11 cellular contexts compared by ENCODE assay signal in genomic region chr5:66960373-66961137, GRCh38.
DNase-seq lines count a peak whose midpoint lies in the region; ATAC-seq and TF ChIP-seq lines count a peak whose summit lies in the region.
"Had no signal": no experiment of that assay in that cellular context is flagged by ENCODE, and none has a peak within 500 bp of the region (broad histone marks: within the 10 kb centered on the region; RNA-seq: fewer than 3 reads in every experiment).

No MANE protein-coding gene starts in this region.

- peaks cover 3% of the 10 kb centered on the region for H3K27me3 Mint-ChIP-seq in activated CD4-positive, alpha-beta T cell treated with anti-CD3 and anti-CD28 coated beads for 36 hours
- H3K27me3 Mint-ChIP-seq: stimulated activated naive CD8-positive, alpha-beta T cell treated with anti-CD3 and anti-CD28 coated beads, Interleukin-15, amount 100 ng/mL, for 72 hours had no signal

- in situ Hi-C loops in brain microvascular endothelial cell (cut with HindIII; ENCODE audit: low pct_ligation_motif_present, low sequenced_read_pairs), result no loop called here

- no peak for ATAC-seq in GM18517 (IDR thresholded peaks at IDR 0.05; ENCODE audit: unreplicated experiment)
- ATAC-seq in activated CD4-positive, alpha-beta T cell treated with anti-CD3 and anti-CD28 coated beads for 36 hours, result no peak
- ATAC-seq: activated CD8-positive, alpha-beta T cell treated with anti-CD3 and anti-CD28 coated beads, Interleukin-2, amount 10 ng/mL, durations not matched to agents 7 days and 5 days; stimulated activated naive CD8-positive, alpha-beta T cell treated with anti-CD3 and anti-CD28 coated beads, Interleukin-15, amount 100 ng/mL, for 72 hours had no signal

- H3K27me3 ChIP-seq in brain microvascular endothelial cell (replicated peaks) (no peaks in the 10 kb centered on the region), mesenchymal stem cell (ENCODE audit: control insufficient read depth in 1 of 2, insufficient read depth in 1 of 2, low read length in 2 of 2) (no peaks in the 10 kb centered on the region), vagina (no peaks in the 10 kb centered on the region)

- no peaks in the 10 kb centered on the region for H3K4me1 Mint-ChIP-seq in activated CD4-positive, alpha-beta T cell treated with anti-CD3 and anti-CD28 coated beads for 36 hours
- H3K4me1 Mint-ChIP-seq: stimulated activated naive CD8-positive, alpha-beta T cell treated with anti-CD3 and anti-CD28 coated beads, Interleukin-15, amount 100 ng/mL, for 72 hours had no signal

- H2BK15ac ChIP-seq in mesenchymal stem cell (ENCODE audit: low read depth, poor library complexity, severe bottlenecking), result no peak overlapping the region

- H2AFZ ChIP-seq in mesenchymal stem cell (ENCODE audit: low read depth, low read length), result no peak overlapping the region

- POLR2A ChIA-PET in activated CD4-positive, alpha-beta T cell treated with anti-CD3 and anti-CD28 coated beads for 36 hours (lab: Charles Lee), result no interaction called here

- no peak overlapping the region for H2BK12ac ChIP-seq in mesenchymal stem cell (ENCODE audit: low read length in 2 of 2)

- H2BK5ac ChIP-seq in mesenchymal stem cell (ENCODE audit: low read depth, low read length, poor library complexity, severe bottlenecking), result no peak overlapping the region

- no peak overlapping the region for H3K18ac ChIP-seq in mesenchymal stem cell (ENCODE audit: low read depth in 1 of 2, low read length in 2 of 2)

- no peak overlapping the region for H4K8ac ChIP-seq in mesenchymal stem cell (ENCODE audit: low read length)

- H3K14ac ChIP-seq in mesenchymal stem cell (ENCODE audit: low read length in 2 of 2), result no peak overlapping the region

- DNase-seq in NCI-H1436 (lab: John Stamatoyannopoulos, UW) (peak; percentile 34), NCI-H1436 treated with DMSO at 0.1 percent for 48 hours (lab: John Stamatoyannopoulos, UW) (no peak), brain microvascular endothelial cell (peak; percentile 14), mesenchymal stem cell (peak; percentile 32), vagina (ENCODE audit: extremely low spot score in 2 of 2) (no peak), AML-193 (lab: John Stamatoyannopoulos, UW) (no peak)
- DNase-seq in activated CD4-positive, alpha-beta T cell treated with anti-CD3 and anti-CD28 coated beads for 36 hours, result no peak
- DNase-seq: activated CD8-positive, alpha-beta T cell treated with anti-CD3 and anti-CD28 coated beads, Interleukin-2, amount 10 ng/mL, durations not matched to agents 7 days and 5 days; effector memory CD4-positive, alpha-beta T cell; stimulated activated naive CD8-positive, alpha-beta T cell treated with anti-CD3 and anti-CD28 coated beads, Interleukin-15, amount 100 ng/mL, for 72 hours had no signal

- H3K79me1 ChIP-seq in mesenchymal stem cell (replicated peaks; ENCODE audit: low read length, poor library complexity, severe bottlenecking), result peaks cover 5% of the 10 kb centered on the region

- no peak overlapping the region for H3K27ac Mint-ChIP-seq in activated CD4-positive, alpha-beta T cell treated with anti-CD3 and anti-CD28 coated beads for 36 hours
- H3K27ac Mint-ChIP-seq: activated CD8-positive, alpha-beta T cell treated with anti-CD3 and anti-CD28 coated beads, Interleukin-2, amount 10 ng/mL, durations not matched to agents 7 days and 5 days; stimulated activated naive CD8-positive, alpha-beta T cell treated with anti-CD3 and anti-CD28 coated beads, Interleukin-15, amount 100 ng/mL, for 72 hours had no signal

- intact Hi-C loops in vagina (cut with DNase I), result no loop called here
- intact Hi-C loops in activated CD4-positive, alpha-beta T cell treated with anti-CD3 and anti-CD28 coated beads for 36 hours (cut with DNase I, micrococcal nuclease), result no loop called here

- TF ChIP-seq CTCF in brain microvascular endothelial cell (IDR thresholded peaks at IDR 0.05; ENCODE audit: low read depth, low read length, missing control alignments) (no peak), vagina (IDR thresholded peaks at IDR 0.05) (no peak)

- H3K4me3 ChIP-seq in brain microvascular endothelial cell (ENCODE audit: low read depth, low read length), result no peak overlapping the region
- H3K4me3 ChIP-seq in mesenchymal stem cell (ENCODE audit: insufficient read depth in 1 of 2, low read depth in 1 of 2, low read length in 2 of 2), result peak overlapping the region in 1 of 2 experiments; percentile 82
- peak overlapping the region in 1 of 2 donors; percentile 41 for H3K4me3 ChIP-seq in vagina

- no peaks in the 10 kb centered on the region for H3K36me3 Mint-ChIP-seq in activated CD4-positive, alpha-beta T cell treated with anti-CD3 and anti-CD28 coated beads for 36 hours (ENCODE audit: low read depth)

- H3K9ac ChIP-seq in mesenchymal stem cell (ENCODE audit: low read length), result peak overlapping the region; percentile 84

- H2AK5ac ChIP-seq in mesenchymal stem cell (ENCODE audit: low read length, severe bottlenecking), result no peak overlapping the region

- no peak overlapping the region for H3K4me3 Mint-ChIP-seq in activated CD4-positive, alpha-beta T cell treated with anti-CD3 and anti-CD28 coated beads for 36 hours
- H3K4me3 Mint-ChIP-seq: activated CD8-positive, alpha-beta T cell treated with anti-CD3 and anti-CD28 coated beads, Interleukin-2, amount 10 ng/mL, durations not matched to agents 7 days and 5 days; stimulated activated naive CD8-positive, alpha-beta T cell treated with anti-CD3 and anti-CD28 coated beads, Interleukin-15, amount 100 ng/mL, for 72 hours had no signal

- CTCF ChIA-PET in activated CD4-positive, alpha-beta T cell treated with anti-CD3 and anti-CD28 coated beads for 36 hours (lab: Charles Lee), result interaction anchor here (0.8 kb wide), 1 partner anchor 304 kb away, joined by 3 read pairs; no protein-coding TSS in a partner anchor

- H4K91ac ChIP-seq in mesenchymal stem cell (ENCODE audit: low read length), result no peak overlapping the region

- no peak overlapping the region for H3K23ac ChIP-seq in mesenchymal stem cell (ENCODE audit: low read length in 2 of 2)

- no peak overlapping the region for H2BK120ac ChIP-seq in mesenchymal stem cell (ENCODE audit: low read depth, low read length)

- WGBS in mesenchymal stem cell, result 0% methylated on average over 4 of the region's 7 CpGs

- H3K9me3 ChIP-seq in mesenchymal stem cell (ENCODE audit: control insufficient read depth, low read length) (no peaks in the 10 kb centered on the region), vagina (no peaks in the 10 kb centered on the region)

- H3K4me2 ChIP-seq in mesenchymal stem cell (ENCODE audit: low read length, poor library complexity, severe bottlenecking), result peak overlapping the region; percentile 41

- H3K4me1 ChIP-seq in mesenchymal stem cell (ENCODE audit: control insufficient read depth, insufficient read depth, low read depth, low read length) (peaks cover 2% of the 10 kb centered on the region), vagina (peaks cover 25% of the 10 kb centered on the region)

- H3K9me3 Mint-ChIP-seq in activated CD4-positive, alpha-beta T cell treated with anti-CD3 and anti-CD28 coated beads for 36 hours (ENCODE audit: low read depth), result no peaks in the 10 kb centered on the region
- H3K9me3 Mint-ChIP-seq: stimulated activated naive CD8-positive, alpha-beta T cell treated with anti-CD3 and anti-CD28 coated beads, Interleukin-15, amount 100 ng/mL, for 72 hours had no signal

- no peak for TF ChIP-seq POLR2A in vagina (IDR thresholded peaks at IDR 0.05)

- H3K4ac ChIP-seq in mesenchymal stem cell (ENCODE audit: low read depth in 1 of 2, low read length in 2 of 2), result no peak overlapping the region

- H3K36me3 ChIP-seq in brain microvascular endothelial cell (replicated peaks), result no peaks in the 10 kb centered on the region
- no peaks in the 10 kb centered on the region for H3K36me3 ChIP-seq in mesenchymal stem cell (ENCODE audit: control insufficient read depth in 1 of 2, insufficient read depth in 2 of 2, low read depth in 1 of 2, low read length in 2 of 2)
- no peaks in the 10 kb centered on the region for H3K36me3 ChIP-seq in vagina

- H3K27ac ChIP-seq in brain microvascular endothelial cell (peak overlapping the region; percentile 48), mesenchymal stem cell (ENCODE audit: low read length, poor library complexity, severe bottlenecking) (peak overlapping the region; percentile 75), vagina (peak overlapping the region; percentile 45)

Comparison
In these comparisons a context has a peak if more than half of its experiments do, and no peak if none do; other contexts are left out.
1. DNase-seq: peak in NCI-H1436 (single experiment), brain microvascular endothelial cell (single experiment) and mesenchymal stem cell (single experiment); none in NCI-H1436 treated with DMSO at 0.1 percent for 48 hours (single experiment), vagina (0 of 2), AML-193 (0 of 2) and activated CD4-positive, alpha-beta T cell treated with anti-CD3 and anti-CD28 coated beads for 36 hours (single experiment).
2. Peak in every context shown above with its lines, with median percentiles within 50 percentile points of each other: H3K27ac ChIP-seq.